Comparison of ENCODE assay signal across 1 cellular context in the genomic region with DNA sequence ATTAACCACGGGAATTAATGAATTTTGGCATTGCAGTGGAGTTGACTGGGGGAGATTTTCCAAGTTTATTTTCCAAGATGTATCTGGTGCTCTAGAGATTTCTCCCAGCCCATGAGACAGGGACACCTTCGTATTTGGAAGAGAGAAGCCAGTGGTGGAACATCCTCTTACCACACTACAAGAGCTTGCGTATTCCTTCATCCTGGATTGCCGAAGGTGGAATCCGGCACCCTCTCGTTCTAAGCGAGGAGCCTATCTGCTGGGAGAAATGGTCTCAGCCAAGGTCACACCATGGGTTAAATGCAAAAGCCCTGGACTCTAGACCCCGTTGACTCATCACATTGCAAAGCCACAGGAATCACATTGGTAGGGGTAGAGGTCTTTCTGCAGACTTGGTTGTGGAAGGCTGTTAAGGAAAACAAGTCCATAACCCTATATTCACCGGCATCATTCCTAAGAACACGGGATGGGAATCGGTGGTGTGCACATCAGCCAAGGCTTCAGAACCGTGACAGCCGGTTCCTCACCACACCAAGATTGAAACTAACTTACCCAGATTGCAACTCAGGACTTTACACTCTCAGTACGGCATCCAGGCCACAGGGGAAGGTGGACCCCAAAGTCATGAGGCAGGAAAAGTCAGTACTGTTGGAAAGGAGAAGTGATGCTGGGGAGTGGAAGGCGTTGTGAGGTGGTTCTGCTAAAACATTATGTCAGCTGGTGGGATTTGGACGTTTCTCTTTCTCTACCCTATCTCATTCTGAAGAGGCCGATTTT.
TF ChIP-seq lines count a peak whose summit lies in the region.

No MANE protein-coding gene starts in this region.

TF ChIP-seq in HepG2, 621 proteins besides CTCF, POLR2A, EP300 and RAD21 (continued from another document and continues in another):
- TF ChIP-seq, protein P1, sequence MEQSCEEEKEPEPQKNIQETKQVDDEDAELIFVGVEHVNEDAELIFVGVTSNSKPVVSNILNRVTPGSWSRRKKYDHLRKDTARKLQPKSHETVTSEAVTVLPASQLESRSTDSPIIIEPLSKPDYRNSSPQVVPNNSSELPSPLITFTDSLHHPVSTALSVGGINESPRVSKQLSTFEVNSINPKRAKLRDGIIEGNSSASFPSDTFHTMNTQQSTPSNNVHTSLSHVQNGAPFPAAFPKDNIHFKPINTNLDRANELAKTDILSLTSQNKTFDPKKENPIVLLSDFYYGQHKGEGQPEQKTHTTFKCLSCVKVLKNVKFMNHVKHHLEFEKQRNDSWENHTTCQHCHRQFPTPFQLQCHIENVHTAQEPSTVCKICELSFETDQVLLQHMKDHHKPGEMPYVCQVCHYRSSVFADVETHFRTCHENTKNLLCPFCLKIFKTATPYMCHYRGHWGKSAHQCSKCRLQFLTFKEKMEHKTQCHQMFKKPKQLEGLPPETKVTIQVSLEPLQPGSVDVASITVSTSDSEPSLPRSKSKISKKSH (CRISPR knock-in tag; IDR thresholded peaks at IDR 0.05; ENCODE audit: borderline replicate concordance) = no peak
- 0 out of 2 replicates have a peak, but pooled peaks have one; percentile 2 for TF ChIP-seq PAX8 (CRISPR knock-in tag; IDR thresholded peaks at IDR 0.05; ENCODE audit: borderline replicate concordance)
- no peak for TF ChIP-seq SP2 (CRISPR knock-in tag; IDR thresholded peaks at IDR 0.05)
- TF ChIP-seq HMG20A (CRISPR knock-in tag; IDR thresholded peaks at IDR 0.05; ENCODE audit: borderline replicate concordance) = peak; percentile 43; the same call in 1 of the 2 replicates
- peak; percentile 52 for TF ChIP-seq TBL1XR1 (IDR thresholded peaks at IDR 0.05; ENCODE audit: borderline replicate concordance, low read length, partially characterized antibody)
- TF ChIP-seq NR2C2 (CRISPR knock-in tag; IDR thresholded peaks at IDR 0.05; ENCODE audit: borderline replicate concordance) = peak; percentile 71
- TF ChIP-seq ZNF292 (CRISPR knock-in tag; IDR thresholded peaks at IDR 0.05; ENCODE audit: borderline replicate concordance, low read depth) = peak; percentile 22; the same call in 1 of the 2 replicates
- peak; percentile 23; the same call in 1 of the 2 replicates for TF ChIP-seq NFIC (IDR thresholded peaks at IDR 0.05; ENCODE audit: low read length)
- TF ChIP-seq, protein P2, sequence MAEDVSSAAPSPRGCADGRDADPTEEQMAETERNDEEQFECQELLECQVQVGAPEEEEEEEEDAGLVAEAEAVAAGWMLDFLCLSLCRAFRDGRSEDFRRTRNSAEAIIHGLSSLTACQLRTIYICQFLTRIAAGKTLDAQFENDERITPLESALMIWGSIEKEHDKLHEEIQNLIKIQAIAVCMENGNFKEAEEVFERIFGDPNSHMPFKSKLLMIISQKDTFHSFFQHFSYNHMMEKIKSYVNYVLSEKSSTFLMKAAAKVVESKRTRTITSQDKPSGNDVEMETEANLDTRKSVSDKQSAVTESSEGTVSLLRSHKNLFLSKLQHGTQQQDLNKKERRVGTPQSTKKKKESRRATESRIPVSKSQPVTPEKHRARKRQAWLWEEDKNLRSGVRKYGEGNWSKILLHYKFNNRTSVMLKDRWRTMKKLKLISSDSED (CRISPR knock-in tag; IDR thresholded peaks at IDR 0.05) = no peak
- peak; percentile 28; the same call in 1 of the 2 replicates for TF ChIP-seq SP5 (CRISPR knock-in tag; IDR thresholded peaks at IDR 0.05; ENCODE audit: borderline replicate concordance, low read depth)
- peak; percentile 94 for TF ChIP-seq FOSL1 (CRISPR knock-in tag; IDR thresholded peaks at IDR 0.05; ENCODE audit: borderline replicate concordance)
- TF ChIP-seq, protein P3, sequence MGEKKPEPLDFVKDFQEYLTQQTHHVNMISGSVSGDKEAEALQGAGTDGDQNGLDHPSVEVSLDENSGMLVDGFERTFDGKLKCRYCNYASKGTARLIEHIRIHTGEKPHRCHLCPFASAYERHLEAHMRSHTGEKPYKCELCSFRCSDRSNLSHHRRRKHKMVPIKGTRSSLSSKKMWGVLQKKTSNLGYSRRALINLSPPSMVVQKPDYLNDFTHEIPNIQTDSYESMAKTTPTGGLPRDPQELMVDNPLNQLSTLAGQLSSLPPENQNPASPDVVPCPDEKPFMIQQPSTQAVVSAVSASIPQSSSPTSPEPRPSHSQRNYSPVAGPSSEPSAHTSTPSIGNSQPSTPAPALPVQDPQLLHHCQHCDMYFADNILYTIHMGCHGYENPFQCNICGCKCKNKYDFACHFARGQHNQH (CRISPR knock-in tag; IDR thresholded peaks at IDR 0.05) = 0 out of 2 replicates have a peak, but pooled peaks have one; percentile 32
- TF ChIP-seq SP4 (CRISPR knock-in tag; IDR thresholded peaks at IDR 0.05) = 0 out of 2 replicates have a peak, but pooled peaks have one; percentile 2
- TF ChIP-seq, protein P4, sequence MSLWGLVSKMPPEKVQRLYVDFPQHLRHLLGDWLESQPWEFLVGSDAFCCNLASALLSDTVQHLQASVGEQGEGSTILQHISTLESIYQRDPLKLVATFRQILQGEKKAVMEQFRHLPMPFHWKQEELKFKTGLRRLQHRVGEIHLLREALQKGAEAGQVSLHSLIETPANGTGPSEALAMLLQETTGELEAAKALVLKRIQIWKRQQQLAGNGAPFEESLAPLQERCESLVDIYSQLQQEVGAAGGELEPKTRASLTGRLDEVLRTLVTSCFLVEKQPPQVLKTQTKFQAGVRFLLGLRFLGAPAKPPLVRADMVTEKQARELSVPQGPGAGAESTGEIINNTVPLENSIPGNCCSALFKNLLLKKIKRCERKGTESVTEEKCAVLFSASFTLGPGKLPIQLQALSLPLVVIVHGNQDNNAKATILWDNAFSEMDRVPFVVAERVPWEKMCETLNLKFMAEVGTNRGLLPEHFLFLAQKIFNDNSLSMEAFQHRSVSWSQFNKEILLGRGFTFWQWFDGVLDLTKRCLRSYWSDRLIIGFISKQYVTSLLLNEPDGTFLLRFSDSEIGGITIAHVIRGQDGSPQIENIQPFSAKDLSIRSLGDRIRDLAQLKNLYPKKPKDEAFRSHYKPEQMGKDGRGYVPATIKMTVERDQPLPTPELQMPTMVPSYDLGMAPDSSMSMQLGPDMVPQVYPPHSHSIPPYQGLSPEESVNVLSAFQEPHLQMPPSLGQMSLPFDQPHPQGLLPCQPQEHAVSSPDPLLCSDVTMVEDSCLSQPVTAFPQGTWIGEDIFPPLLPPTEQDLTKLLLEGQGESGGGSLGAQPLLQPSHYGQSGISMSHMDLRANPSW (CRISPR knock-in tag; IDR thresholded peaks at IDR 0.05; ENCODE audit: borderline replicate concordance) = no peak
- TF ChIP-seq CEBPB (IDR thresholded peaks at IDR 0.05; ENCODE audit: borderline replicate concordance, low read depth, low read length) = peak; percentile 76
- TF ChIP-seq, protein P5, sequence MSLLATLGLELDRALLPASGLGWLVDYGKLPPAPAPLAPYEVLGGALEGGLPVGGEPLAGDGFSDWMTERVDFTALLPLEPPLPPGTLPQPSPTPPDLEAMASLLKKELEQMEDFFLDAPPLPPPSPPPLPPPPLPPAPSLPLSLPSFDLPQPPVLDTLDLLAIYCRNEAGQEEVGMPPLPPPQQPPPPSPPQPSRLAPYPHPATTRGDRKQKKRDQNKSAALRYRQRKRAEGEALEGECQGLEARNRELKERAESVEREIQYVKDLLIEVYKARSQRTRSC (CRISPR knock-in tag; IDR thresholded peaks at IDR 0.05; ENCODE audit: low read depth) = 0 out of 2 replicates have a peak, but pooled peaks have one; percentile 33
- TF ChIP-seq, protein P6, sequence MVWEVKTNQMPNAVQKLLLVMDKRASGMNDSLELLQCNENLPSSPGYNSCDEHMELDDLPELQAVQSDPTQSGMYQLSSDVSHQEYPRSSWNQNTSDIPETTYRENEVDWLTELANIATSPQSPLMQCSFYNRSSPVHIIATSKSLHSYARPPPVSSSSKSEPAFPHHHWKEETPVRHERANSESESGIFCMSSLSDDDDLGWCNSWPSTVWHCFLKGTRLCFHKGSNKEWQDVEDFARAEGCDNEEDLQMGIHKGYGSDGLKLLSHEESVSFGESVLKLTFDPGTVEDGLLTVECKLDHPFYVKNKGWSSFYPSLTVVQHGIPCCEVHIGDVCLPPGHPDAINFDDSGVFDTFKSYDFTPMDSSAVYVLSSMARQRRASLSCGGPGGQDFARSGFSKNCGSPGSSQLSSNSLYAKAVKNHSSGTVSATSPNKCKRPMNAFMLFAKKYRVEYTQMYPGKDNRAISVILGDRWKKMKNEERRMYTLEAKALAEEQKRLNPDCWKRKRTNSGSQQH (CRISPR knock-in tag; IDR thresholded peaks at IDR 0.05; ENCODE audit: low read depth) = peak; percentile 60; the same call in 1 of the 2 replicates
- TF ChIP-seq CEBPG (CRISPR knock-in tag; IDR thresholded peaks at IDR 0.05) = peak; percentile 66
- peak; percentile 85 for TF ChIP-seq POGZ (CRISPR knock-in tag; IDR thresholded peaks at IDR 0.05)
- TF ChIP-seq HNF4G (IDR thresholded peaks at IDR 0.05; ENCODE audit: borderline replicate concordance, low read depth, low read length) = peak; percentile 96
- TF ChIP-seq HNF4G (CRISPR knock-in tag; IDR thresholded peaks at IDR 0.05; ENCODE audit: borderline replicate concordance, low read depth) = peak; percentile 79; the same call in 1 of the 2 replicates
- peak; percentile 37; the same call in 1 of the 2 replicates for TF ChIP-seq ZNF782 (CRISPR knock-in tag; IDR thresholded peaks at IDR 0.05; ENCODE audit: borderline replicate concordance)
- TF ChIP-seq, protein P7, sequence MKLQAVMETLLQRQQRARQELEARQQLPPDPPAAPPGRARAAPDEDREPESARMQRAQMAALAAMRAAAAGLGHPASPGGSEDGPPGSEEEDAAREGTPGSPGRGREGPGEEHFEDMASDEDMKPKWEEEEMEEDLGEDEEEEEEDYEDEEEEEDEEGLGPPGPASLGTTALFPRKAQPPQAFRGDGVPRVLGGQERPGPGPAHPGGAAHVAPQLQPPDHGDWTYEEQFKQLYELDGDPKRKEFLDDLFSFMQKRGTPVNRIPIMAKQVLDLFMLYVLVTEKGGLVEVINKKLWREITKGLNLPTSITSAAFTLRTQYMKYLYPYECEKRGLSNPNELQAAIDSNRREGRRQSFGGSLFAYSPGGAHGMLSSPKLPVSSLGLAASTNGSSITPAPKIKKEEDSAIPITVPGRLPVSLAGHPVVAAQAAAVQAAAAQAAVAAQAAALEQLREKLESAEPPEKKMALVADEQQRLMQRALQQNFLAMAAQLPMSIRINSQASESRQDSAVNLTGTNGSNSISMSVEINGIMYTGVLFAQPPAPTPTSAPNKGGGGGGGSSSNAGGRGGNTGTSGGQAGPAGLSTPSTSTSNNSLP (IDR thresholded peaks at IDR 0.05; ENCODE audit: low read depth, low read length) = peak; percentile 57; the same call in 1 of the 2 replicates
- no peak for TF ChIP-seq RFX3 (CRISPR knock-in tag; IDR thresholded peaks at IDR 0.05)
- no peak for TF ChIP-seq POLR2AphosphoS5 (IDR thresholded peaks at IDR 0.05; ENCODE audit: low read depth, low read length)
- TF ChIP-seq ATM (IDR thresholded peaks at IDR 0.05; ENCODE audit: borderline replicate concordance) = no peak
- no peak for TF ChIP-seq ZNF207 (IDR thresholded peaks at IDR 0.05; ENCODE audit: borderline replicate concordance)
- TF ChIP-seq SRY (CRISPR knock-in tag; IDR thresholded peaks at IDR 0.05) = peak; percentile 29; the same call in 1 of the 2 replicates
- peak; percentile 72; the same call in 1 of the 2 replicates for TF ChIP-seq ZNF557 (CRISPR knock-in tag; IDR thresholded peaks at IDR 0.05)
- TF ChIP-seq, protein P8, sequence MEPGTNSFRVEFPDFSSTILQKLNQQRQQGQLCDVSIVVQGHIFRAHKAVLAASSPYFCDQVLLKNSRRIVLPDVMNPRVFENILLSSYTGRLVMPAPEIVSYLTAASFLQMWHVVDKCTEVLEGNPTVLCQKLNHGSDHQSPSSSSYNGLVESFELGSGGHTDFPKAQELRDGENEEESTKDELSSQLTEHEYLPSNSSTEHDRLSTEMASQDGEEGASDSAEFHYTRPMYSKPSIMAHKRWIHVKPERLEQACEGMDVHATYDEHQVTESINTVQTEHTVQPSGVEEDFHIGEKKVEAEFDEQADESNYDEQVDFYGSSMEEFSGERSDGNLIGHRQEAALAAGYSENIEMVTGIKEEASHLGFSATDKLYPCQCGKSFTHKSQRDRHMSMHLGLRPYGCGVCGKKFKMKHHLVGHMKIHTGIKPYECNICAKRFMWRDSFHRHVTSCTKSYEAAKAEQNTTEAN (CRISPR knock-in tag; conservative IDR thresholded peaks at IDR 0.05) = peak; percentile 60; the same call in 1 of the 2 replicates
- peak; percentile 1; the same call in 1 of the 2 replicates for TF ChIP-seq ZBTB21 (CRISPR knock-in tag; IDR thresholded peaks at IDR 0.05)
- peak; percentile 65; the same call in 1 of the 2 replicates for TF ChIP-seq FOXC1 (CRISPR knock-in tag; IDR thresholded peaks at IDR 0.05; ENCODE audit: borderline replicate concordance)
- peak; percentile 91 for TF ChIP-seq MIER2 (CRISPR knock-in tag; IDR thresholded peaks at IDR 0.05)
- TF ChIP-seq, protein P9, sequence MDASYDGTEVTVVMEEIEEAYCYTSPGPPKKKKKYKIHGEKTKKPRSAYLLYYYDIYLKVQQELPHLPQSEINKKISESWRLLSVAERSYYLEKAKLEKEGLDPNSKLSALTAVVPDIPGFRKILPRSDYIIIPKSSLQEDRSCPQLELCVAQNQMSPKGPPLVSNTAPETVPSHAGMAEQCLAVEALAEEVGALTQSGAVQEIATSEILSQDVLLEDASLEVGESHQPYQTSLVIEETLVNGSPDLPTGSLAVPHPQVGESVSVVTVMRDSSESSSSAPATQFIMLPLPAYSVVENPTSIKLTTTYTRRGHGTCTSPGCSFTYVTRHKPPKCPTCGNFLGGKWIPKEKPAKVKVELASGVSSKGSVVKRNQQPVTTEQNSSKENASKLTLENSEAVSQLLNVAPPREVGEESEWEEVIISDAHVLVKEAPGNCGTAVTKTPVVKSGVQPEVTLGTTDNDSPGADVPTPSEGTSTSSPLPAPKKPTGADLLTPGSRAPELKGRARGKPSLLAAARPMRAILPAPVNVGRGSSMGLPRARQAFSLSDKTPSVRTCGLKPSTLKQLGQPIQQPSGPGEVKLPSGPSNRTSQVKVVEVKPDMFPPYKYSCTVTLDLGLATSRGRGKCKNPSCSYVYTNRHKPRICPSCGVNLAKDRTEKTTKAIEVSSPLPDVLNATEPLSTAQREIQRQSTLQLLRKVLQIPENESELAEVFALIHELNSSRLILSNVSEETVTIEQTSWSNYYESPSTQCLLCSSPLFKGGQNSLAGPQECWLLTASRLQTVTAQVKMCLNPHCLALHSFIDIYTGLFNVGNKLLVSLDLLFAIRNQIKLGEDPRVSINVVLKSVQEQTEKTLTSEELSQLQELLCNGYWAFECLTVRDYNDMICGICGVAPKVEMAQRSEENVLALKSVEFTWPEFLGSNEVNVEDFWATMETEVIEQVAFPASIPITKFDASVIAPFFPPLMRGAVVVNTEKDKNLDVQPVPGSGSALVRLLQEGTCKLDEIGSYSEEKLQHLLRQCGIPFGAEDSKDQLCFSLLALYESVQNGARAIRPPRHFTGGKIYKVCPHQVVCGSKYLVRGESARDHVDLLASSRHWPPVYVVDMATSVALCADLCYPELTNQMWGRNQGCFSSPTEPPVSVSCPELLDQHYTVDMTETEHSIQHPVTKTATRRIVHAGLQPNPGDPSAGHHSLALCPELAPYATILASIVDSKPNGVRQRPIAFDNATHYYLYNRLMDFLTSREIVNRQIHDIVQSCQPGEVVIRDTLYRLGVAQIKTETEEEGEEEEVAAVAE (CRISPR knock-in tag; IDR thresholded peaks at IDR 0.05; ENCODE audit: borderline replicate concordance) = peak; percentile 13; the same call in 1 of the 2 replicates
- peak; percentile 20; the same call in 1 of the 2 replicates for TF ChIP-seq ETV5 (CRISPR knock-in tag; IDR thresholded peaks at IDR 0.05; ENCODE audit: borderline replicate concordance)
